Comparison of ENCODE assay signal across 8 cellular contexts in the genomic region with DNA sequence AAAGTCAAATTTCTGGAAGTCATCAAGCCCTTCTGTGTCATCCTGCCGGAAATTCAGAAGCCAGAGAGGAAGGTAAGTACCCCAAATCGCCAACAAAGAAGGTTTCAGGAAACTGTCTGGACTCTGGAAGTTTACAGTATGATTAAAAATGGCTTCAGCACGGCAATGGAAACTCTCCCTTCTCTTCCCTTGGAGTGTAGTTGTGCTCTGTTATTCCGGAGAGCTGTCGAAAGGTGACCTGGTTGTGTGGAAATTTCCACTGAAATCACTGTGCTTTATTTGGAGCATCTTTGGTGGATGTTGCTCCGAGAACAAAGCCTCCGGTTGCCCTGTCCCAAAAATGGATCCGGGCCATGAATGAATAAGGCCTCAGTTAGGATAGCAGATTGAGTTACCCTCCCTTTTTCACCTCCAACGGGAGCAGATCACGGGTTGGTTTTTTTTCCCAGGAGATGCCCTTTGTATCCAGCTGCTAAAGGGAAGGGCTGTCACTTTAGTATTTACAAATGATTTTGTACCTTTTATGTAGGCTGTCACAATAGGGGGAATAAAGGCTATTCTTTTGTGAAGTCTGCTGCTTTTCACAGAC. TPM values are rescaled to one million over a fixed set of nuclear protein-coding genes. Genes with fewer than 3 reads are reported as not detected.
DNase-seq lines count a peak whose midpoint lies in the region; ATAC-seq and TF ChIP-seq lines count a peak whose summit lies in the region.

No MANE protein-coding gene starts in this region.

- peak overlapping the region; percentile 99 for H3K4me3 Mint-ChIP-seq in CD4-positive, alpha-beta T cell

- no peaks in the 10 kb centered on the region for H3K9me3 Mint-ChIP-seq in CD4-positive, alpha-beta T cell

- H3K36me3 Mint-ChIP-seq in CD4-positive, alpha-beta T cell (ENCODE audit: low read depth) = peaks cover 63% of the 10 kb centered on the region

- peaks cover 47% of the 10 kb centered on the region for H3K4me1 Mint-ChIP-seq in CD4-positive, alpha-beta T cell (ENCODE audit: low read depth)

- H3K9me3 ChIP-seq in CD4-positive, alpha-beta T cell (ENCODE audit: control insufficient read depth, low read length) = no peaks in the 10 kb centered on the region
- H3K9me3 ChIP-seq in Karpas-422 (ENCODE audit: low read length) (no peaks in the 10 kb centered on the region), mammary epithelial cell (replicated peaks; ENCODE audit: insufficient read depth, low read length) (no peaks in the 10 kb centered on the region), lung (ENCODE audit: control insufficient read depth in 2 of 2, insufficient read depth in 1 of 2, low read length in 1 of 2) (no peaks in the 10 kb centered on the region), uterus (no peaks in the 10 kb centered on the region)

- H3K9ac ChIP-seq in Karpas-422 (ENCODE audit: low read length) (peak overlapping the region; percentile 95), mammary epithelial cell (ENCODE audit: insufficient read depth, low read length) (peak overlapping the region; percentile 100)

- dilution Hi-C loops in mammary epithelial cell (cut with HindIII; ENCODE audit: low sequenced_read_pairs) = no loop called here

- no peaks in the 10 kb centered on the region for H3K9me2 ChIP-seq in Karpas-422 (replicated peaks; ENCODE audit: insufficient read depth, low read length)

- H3K4me3 ChIP-seq in Karpas-422 (ENCODE audit: low read length) (peak overlapping the region; percentile 97), mammary epithelial cell (replicated peaks in 1 of 3; ENCODE audit: insufficient read depth in 1 of 3, low read depth in 2 of 3, low read length in 3 of 3) (peak overlapping the region; percentile 80 to 97 (median 89)), lung (peak overlapping the region; percentile 97), uterus (peak overlapping the region; percentile 67 to 83)

- H2AFZ ChIP-seq in Karpas-422 (ENCODE audit: low read length) (no peak overlapping the region), mammary epithelial cell (ENCODE audit: low read depth, low read length) (peak overlapping the region; percentile 79)

- in situ Hi-C loops in mammary epithelial cell (cut with MboI; ENCODE audit: low sequenced_read_pairs in 2 of 2) = no loop called here

- intact Hi-C loops in CD4-positive, alpha-beta T cell (cut with DNase I, micrococcal nuclease) = loop anchor here (1.0 to 5.0 kb wide), 10 partner anchors 22 to 1839 kb away; a partner anchor contains a TSS
- intact Hi-C loops in mammary epithelial cell (cut with micrococcal nuclease) = loop anchor here (1.0 to 5.0 kb wide), 5 partner anchors 42 to 462 kb away; a partner anchor contains a TSS
- intact Hi-C loops in uterus (cut with DNase I; ENCODE audit: low total_unique reads) = no loop called here

- TF ChIP-seq CTCF in CD4-positive, alpha-beta T cell (IDR thresholded peaks at IDR 0.05) = no peak
- TF ChIP-seq CTCF in mammary epithelial cell (conservative IDR thresholded peaks at IDR 0.05 in 1 of 2, IDR thresholded peaks at IDR 0.05 in 1 of 2; ENCODE audit: extremely low read depth in 1 of 2, insufficient read depth in 1 of 2, low read depth in 1 of 2, low read length in 2 of 2) = no peak
- no peak for TF ChIP-seq CTCF in lung (IDR thresholded peaks at IDR 0.05; ENCODE audit: control extremely low read depth, extremely low read depth)
- no peak for TF ChIP-seq CTCF in uterus (IDR thresholded peaks at IDR 0.05)

- H3K27me3 ChIP-seq in CD4-positive, alpha-beta T cell (ENCODE audit: control insufficient read depth, insufficient read depth, low read length) = no peaks in the 10 kb centered on the region
- H3K27me3 ChIP-seq in Karpas-422 (ENCODE audit: low read length) = no peaks in the 10 kb centered on the region
- no peaks in the 10 kb centered on the region for H3K27me3 ChIP-seq in mammary epithelial cell (ENCODE audit: insufficient read depth, low read length)
- no peaks in the 10 kb centered on the region for H3K27me3 ChIP-seq in lung (ENCODE audit: control insufficient read depth, insufficient read depth)
- H3K27me3 ChIP-seq in uterus = no peaks in the 10 kb centered on the region

- H3K4me1 ChIP-seq in Karpas-422 (ENCODE audit: low read length) = peaks cover 51% of the 10 kb centered on the region
- H3K4me1 ChIP-seq in mammary epithelial cell (ENCODE audit: insufficient read depth, low read length) = peaks cover 34% of the 10 kb centered on the region
- H3K4me1 ChIP-seq in lung (ENCODE audit: control insufficient read depth in 2 of 2, insufficient read depth in 2 of 2, low read length in 2 of 2) = peaks cover 6 to 17% of the 10 kb centered on the region in 2 donors
- H3K4me1 ChIP-seq in uterus = peaks cover 10 to 15% of the 10 kb centered on the region in 2 donors

- WGBS in mammary epithelial cell (ENCODE audit: low coverage, missing lambda C conversion rate) = 2% methylated on average over 10 of the region's 10 CpGs
- 3 to 10% methylated on average over 10 of the region's 10 CpGs for WGBS in lung, 2 donors

- H4K20me1 ChIP-seq in Karpas-422 (ENCODE audit: insufficient read depth, low read depth, low read length) (peaks cover 14% of the 10 kb centered on the region; the same call in 1 of the 2 replicates), mammary epithelial cell (ENCODE audit: insufficient read depth, low read length) (peaks cover 5% of the 10 kb centered on the region)

- BruUV-seq in mammary epithelial cell (replicated peaks; lab: Mats Ljungman, UMichigan) = TSS peak; percentile 54

- H3K79me2 ChIP-seq in Karpas-422 (ENCODE audit: low read length) = peaks cover 47% of the 10 kb centered on the region
- peaks cover 63% of the 10 kb centered on the region for H3K79me2 ChIP-seq in mammary epithelial cell (ENCODE audit: insufficient read depth, low read length)

- CTCF ChIA-PET in CD4-positive, alpha-beta T cell (lab: Charles Lee) = interaction anchor here (1.4 kb wide), 1 partner anchor 23 kb away, joined by 6 read pairs; no protein-coding TSS in a partner anchor
- CTCF ChIA-PET in mammary epithelial cell (lab: Charles Lee; ENCODE audit: low non-redundant PET) = no interaction called here

- POLR2A ChIA-PET in CD4-positive, alpha-beta T cell (lab: Charles Lee) = interaction anchor here (0.6 to 1.6 kb wide), 4 partner anchors 11 to 71 kb away, joined by 4 to 9 read pairs (median 6); a partner anchor contains a TSS

- H3K4me2 ChIP-seq in Karpas-422 (ENCODE audit: low read depth, low read length, poor library complexity, severe bottlenecking) = peak overlapping the region; percentile 95
- H3K4me2 ChIP-seq in mammary epithelial cell (ENCODE audit: insufficient read depth, low read depth, low read length) = peak overlapping the region; percentile 84

- peak overlapping the region; percentile 71 for H3K27ac ChIP-seq in CD4-positive, alpha-beta T cell (ENCODE audit: low read depth, low read length)
- H3K27ac ChIP-seq in Karpas-422 (ENCODE audit: low read length) (peak overlapping the region; percentile 52; the same call in 1 of the 2 replicates), mammary epithelial cell (ENCODE audit: insufficient read depth, low read depth, low read length) (peak overlapping the region; percentile 92), lung (ENCODE audit: low read depth in 1 of 2, low read length in 1 of 2) (peak overlapping the region; percentile 97 to 99), uterus (peak overlapping the region; percentile 66 to 90)

- peak overlapping the region; percentile 88 for H3K27ac Mint-ChIP-seq in CD4-positive, alpha-beta T cell

- H3K36me3 ChIP-seq in Karpas-422 (ENCODE audit: insufficient read depth, low read length) = peaks cover 39% of the 10 kb centered on the region
- H3K36me3 ChIP-seq in mammary epithelial cell (ENCODE audit: insufficient read depth, low read length) = peaks cover 19% of the 10 kb centered on the region
- H3K36me3 ChIP-seq in lung (ENCODE audit: control insufficient read depth in 2 of 2, insufficient read depth in 2 of 2, low read length in 2 of 2) = peaks cover 3 to 14% of the 10 kb centered on the region in 2 donors
- no peaks in the 10 kb centered on the region for H3K36me3 ChIP-seq in uterus

- no peaks in the 10 kb centered on the region for H3K27me3 Mint-ChIP-seq in CD4-positive, alpha-beta T cell

- TF ChIP-seq POLR2A in uterus (IDR thresholded peaks at IDR 0.05) = no peak

- ATAC-seq in CD4-positive, alpha-beta T cell (ENCODE audit: poor library complexity) = no peak
- ATAC-seq in lung (ENCODE audit: insufficient read depth, low FRiP score) = no peak

- DNase-seq in CD4-positive, alpha-beta T cell = no peak
- DNase-seq in Karpas-422 (no peak), mammary epithelial cell (no peak), lung (ENCODE audit: low spot score) (no peak), uterus (no peak), cerebellum (ENCODE audit: low spot score) (no peak), NCI-H2196 treated with DMSO at 0.1 percent for 48 hours (lab: John Stamatoyannopoulos, UW; ENCODE audit: unreplicated experiment) (no peak), SW 1271 (lab: John Stamatoyannopoulos, UW) (no peak)

RNA-seq across cellular contexts. Expression of a gene that starts 0.7 kb away (rescaled TPM):
- 100 to 1,000 TPM; 127 to 139 TPM for total RNA-seq in CD4-positive, alpha-beta T cell
- total RNA-seq in Karpas-422 (2014; rRNA removed; shearing (Covaris generic); ENCODE audit: low replicate concordance) = 85.3 and 86.3 TPM in 2 replicates
- total RNA-seq in mammary epithelial cell (100 to 1,000 TPM; 291 to 353 TPM), lung (100 to 1,000 TPM; 137 to 270 TPM), uterus (100 to 1,000 TPM in 2 of 4 donors, 10 to 100 TPM in 2; 55.9 to 197 (median 116) TPM), cerebellum (70.1 TPM)
- polyA plus RNA-seq in mammary epithelial cell (230 TPM), lung (100 to 1,000 TPM; 139 to 207 TPM)
- 378 TPM for polyA minus RNA-seq in mammary epithelial cell
